In genomic region chr19:45440259-45440638, GRCh38 we compare ENCODE assay signal across 8 cellular contexts. TPM values are rescaled to one million over a fixed set of nuclear protein-coding genes. Genes with fewer than 3 reads are reported as not detected.
DNase-seq lines count a peak whose midpoint lies in the region; ATAC-seq and TF ChIP-seq lines count a peak whose summit lies in the region.

No MANE protein-coding gene starts in this region.

- no peaks in the 10 kb centered on the region for H3K9me3 Mint-ChIP-seq in activated CD8-positive, alpha-beta T cell treated with anti-CD3 and anti-CD28 coated beads, Interleukin-2, amount 10 ng/mL, durations not matched to agents 7 days and 5 days (ENCODE audit: insufficient read depth)

- no peaks in the 10 kb centered on the region for H3K9me2 ChIP-seq in hepatocyte (replicated peaks; ENCODE audit: insufficient read depth)

- no peaks in the 10 kb centered on the region for H3K27me3 Mint-ChIP-seq in activated CD8-positive, alpha-beta T cell treated with anti-CD3 and anti-CD28 coated beads, Interleukin-2, amount 10 ng/mL, durations not matched to agents 7 days and 5 days (ENCODE audit: low read depth)

- H3K27me3 ChIP-seq in HAP-1 (ENCODE audit: low read depth) (no peaks in the 10 kb centered on the region), hepatocyte (no peaks in the 10 kb centered on the region), skeletal muscle tissue (ENCODE audit: control insufficient read depth in 3 of 3, insufficient read depth in 3 of 3, low read length in 3 of 3) (no peaks in the 10 kb centered on the region)

- H2AFZ ChIP-seq in hepatocyte = peak overlapping the region; percentile 53

- 57% methylated on average over 8 of the region's 9 CpGs for WGBS in hepatocyte (ENCODE audit: low lambda C conversion rate, missing lambda C conversion rate)

- H3K9me3 ChIP-seq in HAP-1 (0 out of 2 replicates have a peak, but pooled peaks cover 3% of the 10 kb centered on the region), hepatocyte (ENCODE audit: low read depth) (no peaks in the 10 kb centered on the region), skeletal muscle tissue (ENCODE audit: control insufficient read depth in 3 of 3, low read length in 3 of 3) (no peaks in the 10 kb centered on the region)

- H3K4me3 ChIP-seq in HAP-1 = peak overlapping the region; percentile 47
- H3K4me3 ChIP-seq in hepatocyte = peak overlapping the region; percentile 76
- peak overlapping the region; percentile 54 to 72 (median 65) for H3K4me3 ChIP-seq in skeletal muscle tissue (ENCODE audit: low read length in 3 of 3)

- POLR2A ChIA-PET in activated CD8-positive, alpha-beta T cell treated with anti-CD3 and anti-CD28 coated beads, Interleukin-2, amount 10 ng/mL, durations not matched to agents 7 days and 5 days (lab: Charles Lee) = interaction anchor here (1.3 to 3.3 kb wide), 5 partner anchors 27 to 252 kb away, joined by 3 to 35 read pairs (median 14); partner anchors contain the start of genes FOSB, QPCTL and SNRPD2

- H3K27ac ChIP-seq in hepatocyte (peak overlapping the region; percentile 87), skeletal muscle tissue (ENCODE audit: low read depth, low read length) (peak overlapping the region; percentile 93)

- in situ Hi-C loops in HAP-1 (cut with MboI; ENCODE audit: low sequenced_read_pairs) = loop anchor here (5.0 kb wide), 1 partner anchor 37 kb away; no protein-coding TSS in a partner anchor

- H3K9ac ChIP-seq in skeletal muscle tissue (ENCODE audit: low read depth in 1 of 3, low read length in 3 of 3) = peak overlapping the region; percentile 47 to 84 (median 70)

- H3K4me2 ChIP-seq in hepatocyte = peak overlapping the region; percentile 74

- peak overlapping the region; percentile 83 for H3K27ac Mint-ChIP-seq in activated CD8-positive, alpha-beta T cell treated with anti-CD3 and anti-CD28 coated beads, Interleukin-2, amount 10 ng/mL, durations not matched to agents 7 days and 5 days

- H3K4me1 ChIP-seq in HAP-1 = peaks cover 16% of the 10 kb centered on the region
- H3K4me1 ChIP-seq in hepatocyte (ENCODE audit: insufficient read depth) = peaks cover 18% of the 10 kb centered on the region
- H3K4me1 ChIP-seq in skeletal muscle tissue (ENCODE audit: control insufficient read depth in 3 of 3, insufficient read depth in 3 of 3, low read length in 3 of 3) = peaks cover 17 to 36% (median 33%) of the 10 kb centered on the region in 3 donors

- H3K36me3 ChIP-seq in HAP-1 (replicated peaks) (no peaks in the 10 kb centered on the region), hepatocyte (replicated peaks; ENCODE audit: insufficient read depth, low read depth) (no peaks in the 10 kb centered on the region), skeletal muscle tissue (ENCODE audit: control insufficient read depth in 3 of 3, insufficient read depth in 3 of 3, low read length in 3 of 3) (no peaks in the 10 kb centered on the region)

- no peaks in the 10 kb centered on the region for H3K79me2 ChIP-seq in hepatocyte

- H3K36me3 Mint-ChIP-seq in activated CD8-positive, alpha-beta T cell treated with anti-CD3 and anti-CD28 coated beads, Interleukin-2, amount 10 ng/mL, durations not matched to agents 7 days and 5 days (ENCODE audit: low read depth) = no peaks in the 10 kb centered on the region

- no peaks in the 10 kb centered on the region for H4K20me1 ChIP-seq in hepatocyte (ENCODE audit: insufficient read depth, poor library complexity, severe bottlenecking)

- TF ChIP-seq CTCF in hepatocyte (IDR thresholded peaks at IDR 0.05; ENCODE audit: poor library complexity) = no peak

- CTCF ChIA-PET in activated CD8-positive, alpha-beta T cell treated with anti-CD3 and anti-CD28 coated beads, Interleukin-2, amount 10 ng/mL, durations not matched to agents 7 days and 5 days (lab: Charles Lee) = interaction anchor here (0.6 to 9.1 kb wide), 29 partner anchors 8 to 262 kb away, joined by 3 to 455 read pairs (median 8); partner anchors contain the start of genes BLOC1S3, FOSB, PPM1N and PPP1R13L

- H3K4me1 Mint-ChIP-seq in activated CD8-positive, alpha-beta T cell treated with anti-CD3 and anti-CD28 coated beads, Interleukin-2, amount 10 ng/mL, durations not matched to agents 7 days and 5 days (ENCODE audit: low read depth) = peaks cover 38% of the 10 kb centered on the region

- no peak for DNase-seq in HAP-1 (ENCODE audit: low spot score in 2 of 2)
- DNase-seq in activated CD8-positive, alpha-beta T cell treated with anti-CD3 and anti-CD28 coated beads, Interleukin-2, amount 10 ng/mL, durations not matched to agents 7 days and 5 days = no peak
- DNase-seq in hepatocyte (ENCODE audit: low spot score) = no peak
- DNase-seq in NCI-H2081 (lab: John Stamatoyannopoulos, UW) = no peak
- no peak for DNase-seq in NCI-H2227 treated with DMSO at 0.1 percent for 48 hours (lab: John Stamatoyannopoulos, UW)

- ATAC-seq in activated CD8-positive, alpha-beta T cell treated with anti-CD3 and anti-CD28 coated beads, Interleukin-2, amount 10 ng/mL, durations not matched to agents 7 days and 5 days = no peak
- no peak for ATAC-seq in HG02763 (IDR thresholded peaks at IDR 0.05; ENCODE audit: unreplicated experiment)
- ATAC-seq in GM19455 (IDR thresholded peaks at IDR 0.05; ENCODE audit: unreplicated experiment) = no peak

- H3K4me3 Mint-ChIP-seq in activated CD8-positive, alpha-beta T cell treated with anti-CD3 and anti-CD28 coated beads, Interleukin-2, amount 10 ng/mL, durations not matched to agents 7 days and 5 days = peak overlapping the region; percentile 62

RNA-seq across cellular contexts. Expression of gene ERCC1, which starts 16.5 kb away (rescaled TPM):
- total RNA-seq in activated CD8-positive, alpha-beta T cell treated with anti-CD3 and anti-CD28 coated beads, Interleukin-2, amount 10 ng/mL, durations not matched to agents 7 days and 5 days = 10 to 100 TPM; 57.5 to 64.8 TPM
- total RNA-seq in hepatocyte (42.5 and 51.0 TPM in 2 replicates), skeletal muscle tissue (56.9 TPM)
- polyA plus RNA-seq in hepatocyte = 66.7 and 72.8 TPM in 2 replicates

RNA-seq across cellular contexts. Expression of gene FOSB, which starts 27.5 kb away (rescaled TPM):
- total RNA-seq in activated CD8-positive, alpha-beta T cell treated with anti-CD3 and anti-CD28 coated beads, Interleukin-2, amount 10 ng/mL, durations not matched to agents 7 days and 5 days = 100 to 1,000 TPM; 154 to 172 TPM
- 37.9 and 73.1 TPM in 2 replicates for total RNA-seq in hepatocyte
- polyA plus RNA-seq in hepatocyte = 114 and 168 TPM in 2 replicates
- 42.8 TPM for total RNA-seq in skeletal muscle tissue

RNA-seq across cellular contexts. Expression of gene POLR1G, which starts 33.8 kb away (rescaled TPM):
- 10 to 100 TPM in 1 of 2 experiments, 1 to 10 TPM in 1; 9.5 to 10.6 TPM for total RNA-seq in activated CD8-positive, alpha-beta T cell treated with anti-CD3 and anti-CD28 coated beads, Interleukin-2, amount 10 ng/mL, durations not matched to agents 7 days and 5 days
- total RNA-seq in hepatocyte (2.7 and 3.3 TPM in 2 replicates), skeletal muscle tissue (7.3 TPM)
- polyA plus RNA-seq in hepatocyte = 2.4 and 2.5 TPM in 2 replicates

RNA-seq across cellular contexts. Expression of gene PPP1R13L, which starts 35.4 kb away (rescaled TPM):
- total RNA-seq in activated CD8-positive, alpha-beta T cell treated with anti-CD3 and anti-CD28 coated beads, Interleukin-2, amount 10 ng/mL, durations not matched to agents 7 days and 5 days = 10 to 100 TPM; 11.8 to 13.4 TPM
- 7.9 and 8.7 TPM in 2 replicates for total RNA-seq in hepatocyte
- 14.8 and 22.9 TPM in 2 replicates for polyA plus RNA-seq in hepatocyte
- total RNA-seq in skeletal muscle tissue = not detected

RNA-seq across cellular contexts. Expression of gene RTN2, which starts 56.6 kb away (rescaled TPM):
- 1 to 10 TPM; 2.0 to 3.4 TPM for total RNA-seq in activated CD8-positive, alpha-beta T cell treated with anti-CD3 and anti-CD28 coated beads, Interleukin-2, amount 10 ng/mL, durations not matched to agents 7 days and 5 days
- 3.4 and 7.8 TPM in 2 replicates for total RNA-seq in hepatocyte
- polyA plus RNA-seq in hepatocyte = 12.2 and 14.8 TPM in 2 replicates
- 45.4 TPM for total RNA-seq in skeletal muscle tissue
